14 cellular contexts compared by ENCODE assay signal in genomic region chr2:199136681-199137080, GRCh38.
DNase-seq lines count a peak whose midpoint lies in the region; ATAC-seq, FAIRE-seq and TF ChIP-seq lines count a peak whose summit lies in the region.
"Had no signal": no experiment of that assay in that cellular context is flagged by ENCODE, and none has a peak within 500 bp of the region (broad histone marks: within the 10 kb centered on the region; RNA-seq: fewer than 3 reads in every experiment).

No MANE protein-coding gene starts in this region.

- H4K20me1 ChIP-seq in fibroblast of lung (ENCODE audit: control insufficient read depth, extremely low read depth, insufficient read depth, low read length) = no peaks in the 10 kb centered on the region

- H3K27ac Mint-ChIP-seq in stimulated activated naive CD8-positive, alpha-beta T cell treated with anti-CD3 and anti-CD28 coated beads, Interleukin-15, amount 100 ng/mL, for 72 hours = no peak overlapping the region
- H3K27ac Mint-ChIP-seq: naive B cell had no signal

- no peak overlapping the region for H3K27ac ChIP-seq in SJSA1
- no peak overlapping the region for H3K27ac ChIP-seq in fibroblast of lung (ENCODE audit: insufficient read depth, low read length)

- H3K9me3 ChIP-seq in SJSA1 (replicated peaks) (peaks cover 3% of the 10 kb centered on the region; the same call in 1 of the 2 replicates), fibroblast of lung (ENCODE audit: control insufficient read depth, insufficient read depth, low read depth, low read length) (no peaks in the 10 kb centered on the region)

- FAIRE-seq in urothelium cell line (lab: Jason Lieb, UNC) = no peak
- FAIRE-seq: endothelial cell of umbilical vein, HepG2 had no signal

- no peaks in the 10 kb centered on the region for H3K4me1 Mint-ChIP-seq in stimulated activated naive CD8-positive, alpha-beta T cell treated with anti-CD3 and anti-CD28 coated beads, Interleukin-15, amount 100 ng/mL, for 72 hours
- H3K4me1 Mint-ChIP-seq: naive B cell had no signal

- no peak for TF ChIP-seq CTCF in fibroblast of lung (conservative IDR thresholded peaks at IDR 0.05 in 1 of 2, IDR thresholded peaks at IDR 0.05 in 1 of 2; ENCODE audit: low read depth in 1 of 2, low read length in 2 of 2)

- H3K36me3 ChIP-seq in SJSA1 (no peaks in the 10 kb centered on the region), fibroblast of lung (ENCODE audit: control insufficient read depth, insufficient read depth, low read length) (no peaks in the 10 kb centered on the region)

- H3K27me3 ChIP-seq in SJSA1 (replicated peaks) (no peaks in the 10 kb centered on the region; the same call in 1 of the 2 replicates), fibroblast of lung (ENCODE audit: control insufficient read depth, insufficient read depth, low read length) (no peaks in the 10 kb centered on the region)

- H3K79me2 ChIP-seq in fibroblast of lung (ENCODE audit: control insufficient read depth, insufficient read depth, low read length) = no peaks in the 10 kb centered on the region

- ATAC-seq in stimulated activated naive CD8-positive, alpha-beta T cell treated with anti-CD3 and anti-CD28 coated beads, Interleukin-15, Interleukin-2, amounts not matched to agents 100 U/mL and 50 U/mL, for 24 hours = peak; percentile 28
- no peak for ATAC-seq in stimulated activated naive CD8-positive, alpha-beta T cell treated with anti-CD3 and anti-CD28 coated beads, Interleukin-15, amount 100 ng/mL, for 72 hours
- no peak for ATAC-seq in activated CD4-positive, CD25-positive, alpha-beta regulatory T cell treated with anti-CD3 and anti-CD28 coated beads, Interleukin-2, amount 50 U/mL, for 24 hours
- ATAC-seq: HepG2, sciatic nerve had no signal

- no peak overlapping the region for H3K4me2 ChIP-seq in fibroblast of lung (ENCODE audit: extremely low read depth, insufficient read depth, low read length)

- no peak overlapping the region for H2AFZ ChIP-seq in fibroblast of lung (ENCODE audit: low read length)

- no peak overlapping the region for H3K4me3 Mint-ChIP-seq in stimulated activated naive CD8-positive, alpha-beta T cell treated with anti-CD3 and anti-CD28 coated beads, Interleukin-15, amount 100 ng/mL, for 72 hours
- H3K4me3 Mint-ChIP-seq: naive B cell had no signal

- no peaks in the 10 kb centered on the region for H3K27me3 Mint-ChIP-seq in stimulated activated naive CD8-positive, alpha-beta T cell treated with anti-CD3 and anti-CD28 coated beads, Interleukin-15, amount 100 ng/mL, for 72 hours
- H3K27me3 Mint-ChIP-seq: naive B cell had no signal

- no peak overlapping the region for H3K9ac ChIP-seq in fibroblast of lung (ENCODE audit: insufficient read depth, low read length)

- no peak overlapping the region for H3K4me3 ChIP-seq in SJSA1
- no peak overlapping the region for H3K4me3 ChIP-seq in fibroblast of lung (replicated peaks in 1 of 4; ENCODE audit: control extremely low read depth in 1 of 4, insufficient read depth in 1 of 4, low read depth in 3 of 4, low read length in 4 of 4)

- peaks cover 5% of the 10 kb centered on the region; the same call in 1 of the 2 replicates for H3K4me1 ChIP-seq in SJSA1 (replicated peaks)
- H3K4me1 ChIP-seq in fibroblast of lung (ENCODE audit: control insufficient read depth, extremely low read depth, insufficient read depth, low read length) = no peaks in the 10 kb centered on the region

- no peak for DNase-seq in stimulated activated naive CD8-positive, alpha-beta T cell treated with anti-CD3 and anti-CD28 coated beads, Interleukin-15, Interleukin-2, amounts not matched to agents 100 U/mL and 50 U/mL, for 24 hours
- no peak for DNase-seq in stimulated activated naive CD8-positive, alpha-beta T cell treated with anti-CD3 and anti-CD28 coated beads, Interleukin-15, amount 100 ng/mL, for 72 hours
- DNase-seq in SJSA1 (ENCODE audit: low read depth in 1 of 2, low spot score in 2 of 2) = peak; percentile 21 to 67
- peak; percentile 70 to 87 for DNase-seq in fibroblast of lung (ENCODE audit: low read depth in 2 of 2)
- DNase-seq in urothelium cell line (ENCODE audit: low spot score) = peak; percentile 34
- no peak for DNase-seq in Ammon's horn (ENCODE audit: low spot score)
- DNase-seq in NCI-H2029 treated with DMSO at 0.1 percent for 48 hours (lab: John Stamatoyannopoulos, UW) = no peak
- DNase-seq: aorta, naive B cell, NCI-H2107 had no signal

- H3K9me3 Mint-ChIP-seq in stimulated activated naive CD8-positive, alpha-beta T cell treated with anti-CD3 and anti-CD28 coated beads, Interleukin-15, amount 100 ng/mL, for 72 hours = peaks cover 0 to 10% of the 10 kb centered on the region in 2 donors

Comparison
In these comparisons a context has a peak if more than half of its experiments do, and no peak if none do; other contexts are left out.
1. DNase-seq: peak in SJSA1 (2 of 2), fibroblast of lung (2 of 2) and urothelium cell line (single experiment); none in stimulated activated naive CD8-positive, alpha-beta T cell treated with anti-CD3 and anti-CD28 coated beads, Interleukin-15, Interleukin-2, amounts not matched to agents 100 U/mL and 50 U/mL, for 24 hours (single experiment), stimulated activated naive CD8-positive, alpha-beta T cell treated with anti-CD3 and anti-CD28 coated beads, Interleukin-15, amount 100 ng/mL, for 72 hours (0 of 2), Ammon's horn (single experiment) and NCI-H2029 treated with DMSO at 0.1 percent for 48 hours (single experiment).